In the genomic region with DNA sequence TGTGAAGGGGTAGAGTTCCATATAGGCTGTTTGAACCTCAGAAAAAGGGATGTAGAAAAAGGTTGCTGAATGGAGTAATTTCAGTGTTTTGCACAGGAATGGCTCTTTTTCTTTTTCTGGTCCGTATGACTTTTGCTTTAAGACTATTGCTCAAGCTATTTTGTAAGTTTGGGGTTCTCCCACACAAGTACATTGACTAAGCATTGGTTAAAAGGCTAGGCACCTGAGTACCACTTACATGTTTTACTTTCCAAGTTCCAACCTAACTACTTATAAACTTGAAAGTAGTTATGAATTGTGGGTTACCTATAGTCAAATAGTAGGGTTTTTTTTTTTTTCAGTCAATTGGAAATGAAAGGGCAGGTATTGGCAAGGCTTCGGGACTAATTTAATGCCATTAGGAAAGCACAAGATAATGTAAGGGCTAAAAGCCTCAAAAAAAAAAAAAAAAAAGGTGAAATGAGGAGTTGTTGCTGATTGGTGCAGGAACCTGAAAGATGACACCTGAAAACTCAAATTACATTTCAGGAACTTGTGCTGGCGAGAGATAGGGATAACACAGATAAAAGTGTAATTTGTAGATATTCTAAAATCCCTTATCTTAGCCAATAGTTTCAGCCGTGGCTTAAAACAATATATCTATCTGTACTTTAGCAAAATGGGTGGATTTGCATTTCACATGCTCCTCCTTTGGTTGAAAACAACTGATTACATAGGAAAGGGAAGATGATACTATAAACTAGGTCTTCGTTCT, we compare ENCODE assay signal across 15 cellular contexts.
"Had no signal": no experiment of that assay in that cellular context is flagged by ENCODE, and none has a peak within 500 bp of the region (broad histone marks: within the 10 kb centered on the region; RNA-seq: fewer than 3 reads in every experiment).

No MANE protein-coding gene starts in this region.

- H3K27ac ChIP-seq: dorsolateral prefrontal cortex, esophagus muscularis mucosa, ovary, stomach, thoracic aorta, VCaP had no signal

- H3K4me3 ChIP-seq: dorsolateral prefrontal cortex, esophagus muscularis mucosa, ovary, stomach, thoracic aorta had no signal

- FAIRE-seq: astrocyte, endometrium had no signal

- H3K4me1 ChIP-seq: esophagus muscularis mucosa had no signal

- H3K27me3 ChIP-seq: dorsolateral prefrontal cortex, esophagus muscularis mucosa, ovary, stomach had no signal

- H3K27ac Mint-ChIP-seq: activated CD4-positive, alpha-beta T cell treated with anti-CD3 and anti-CD28 coated beads for 36 hours; activated CD8-positive, alpha-beta T cell treated with anti-CD3 and anti-CD28 coated beads, Interleukin-2, amount 10 ng/mL, durations not matched to agents 7 days and 5 days had no signal

- H3K4me3 Mint-ChIP-seq: activated CD4-positive, alpha-beta T cell treated with anti-CD3 and anti-CD28 coated beads for 36 hours; activated CD8-positive, alpha-beta T cell treated with anti-CD3 and anti-CD28 coated beads, Interleukin-2, amount 10 ng/mL, durations not matched to agents 7 days and 5 days had no signal

- ATAC-seq: activated CD4-positive, alpha-beta T cell treated with anti-CD3 and anti-CD28 coated beads for 36 hours; activated CD8-positive, alpha-beta T cell treated with anti-CD3 and anti-CD28 coated beads, Interleukin-2, amount 10 ng/mL, durations not matched to agents 7 days and 5 days had no signal

- H3K27me3 Mint-ChIP-seq: activated CD4-positive, alpha-beta T cell treated with anti-CD3 and anti-CD28 coated beads for 36 hours had no signal

- H3K36me3 ChIP-seq: ovary had no signal

- DNase-seq: activated CD4-positive, alpha-beta T cell treated with anti-CD3 and anti-CD28 coated beads for 36 hours; activated CD8-positive, alpha-beta memory T cell treated with anti-CD3 and anti-CD28 coated beads, Interleukin-2, amount 50 U/mL, for 48 hours; activated CD8-positive, alpha-beta T cell treated with anti-CD3 and anti-CD28 coated beads, Interleukin-2, amount 10 ng/mL, durations not matched to agents 7 days and 5 days; activated naive CD4-positive, alpha-beta T cell; dorsolateral prefrontal cortex; glutamatergic neuron; islet precursor cell; ovary; retina; stomach had no signal

- H3K4me1 Mint-ChIP-seq: activated CD4-positive, alpha-beta T cell treated with anti-CD3 and anti-CD28 coated beads for 36 hours had no signal

- H3K9me3 ChIP-seq: esophagus muscularis mucosa, ovary, stomach, thoracic aorta had no signal
